Comparison of ENCODE assay signal across 9 cellular contexts in genomic region chr12:6494968-6495367, GRCh38. TPM values are rescaled to one million over a fixed set of nuclear protein-coding genes. Genes with fewer than 3 reads are reported as not detected.
DNase-seq lines count a peak whose midpoint lies in the region; ATAC-seq and TF ChIP-seq lines count a peak whose summit lies in the region.
"Had no signal": no experiment of that assay in that cellular context is flagged by ENCODE, and none has a peak within 500 bp of the region (broad histone marks: within the 10 kb centered on the region; RNA-seq: fewer than 3 reads in every experiment).

No MANE protein-coding gene starts in this region.

- peak overlapping the region; percentile 94; the same call in 1 of the 2 replicates for H3K27ac ChIP-seq in SK-N-MC

- H3K4me3 ChIP-seq in SK-N-MC, result peak overlapping the region; percentile 98
- peak overlapping the region; percentile 95 for H3K4me3 ChIP-seq in fibroblast of mammary gland (ENCODE audit: control insufficient read depth, low read depth, low read length)

- H3K9me3 Mint-ChIP-seq in activated T-cell treated with anti-CD3 and anti-CD28 coated beads, Interleukin-2, amount 50 U/mL, for 72 hours, result no peaks in the 10 kb centered on the region
- no peaks in the 10 kb centered on the region for H3K9me3 Mint-ChIP-seq in stimulated activated naive CD8-positive, alpha-beta T cell treated with anti-CD3 and anti-CD28 coated beads, Interleukin-15, amount 100 ng/mL, for 72 hours

- DNase-seq in activated T-cell treated with anti-CD3 and anti-CD28 coated beads, Interleukin-2, amount 50 U/mL, for 72 hours, result no peak
- no peak for DNase-seq in activated T-cell treated with anti-CD3 and anti-CD28 coated beads, Interleukin-2, amount 50 U/mL, for 1 hour
- DNase-seq in SK-N-MC (ENCODE audit: low read depth, low spot score) (no peak), fibroblast of mammary gland (ENCODE audit: low read depth) (peak; percentile 41), NOMO-1 treated with DMSO at 0.1 percent for 48 hours (lab: John Stamatoyannopoulos, UW; ENCODE audit: unreplicated experiment) (no peak), NCI-H1105 treated with DMSO at 0.1 percent for 48 hours (lab: John Stamatoyannopoulos, UW) (no peak), islet precursor cell (no peak)
- DNase-seq in stimulated activated naive CD8-positive, alpha-beta T cell treated with anti-CD3 and anti-CD28 coated beads, Interleukin-15, amount 100 ng/mL, for 72 hours, result no peak
- DNase-seq: COR-L47 had no signal

- H3K27ac Mint-ChIP-seq in activated T-cell treated with anti-CD3 and anti-CD28 coated beads, Interleukin-2, amount 50 U/mL, for 72 hours, result peak overlapping the region; percentile 96
- peak overlapping the region in 1 of 2 donors; percentile 95 for H3K27ac Mint-ChIP-seq in stimulated activated naive CD8-positive, alpha-beta T cell treated with anti-CD3 and anti-CD28 coated beads, Interleukin-15, amount 100 ng/mL, for 72 hours

- H3K27me3 Mint-ChIP-seq in activated T-cell treated with anti-CD3 and anti-CD28 coated beads, Interleukin-2, amount 50 U/mL, for 72 hours (ENCODE audit: low read depth), result no peaks in the 10 kb centered on the region
- no peaks in the 10 kb centered on the region for H3K27me3 Mint-ChIP-seq in stimulated activated naive CD8-positive, alpha-beta T cell treated with anti-CD3 and anti-CD28 coated beads, Interleukin-15, amount 100 ng/mL, for 72 hours

- H3K4me1 Mint-ChIP-seq in activated T-cell treated with anti-CD3 and anti-CD28 coated beads, Interleukin-2, amount 50 U/mL, for 72 hours (ENCODE audit: low read depth), result peaks cover 58% of the 10 kb centered on the region
- peaks cover 33% of the 10 kb centered on the region for H3K4me1 Mint-ChIP-seq in stimulated activated naive CD8-positive, alpha-beta T cell treated with anti-CD3 and anti-CD28 coated beads, Interleukin-15, amount 100 ng/mL, for 72 hours

- H3K36me3 ChIP-seq in SK-N-MC (ENCODE audit: insufficient read depth, low read length), result peaks cover 53% of the 10 kb centered on the region

- H3K4me3 Mint-ChIP-seq in activated T-cell treated with anti-CD3 and anti-CD28 coated beads, Interleukin-2, amount 50 U/mL, for 72 hours, result peak overlapping the region; percentile 94 to 100
- peak overlapping the region; percentile 91 to 97 for H3K4me3 Mint-ChIP-seq in stimulated activated naive CD8-positive, alpha-beta T cell treated with anti-CD3 and anti-CD28 coated beads, Interleukin-15, amount 100 ng/mL, for 72 hours

- H3K36me3 Mint-ChIP-seq in activated T-cell treated with anti-CD3 and anti-CD28 coated beads, Interleukin-2, amount 50 U/mL, for 72 hours (ENCODE audit: insufficient read depth in 2 of 2), result peaks cover 9 to 26% of the 10 kb centered on the region in 2 donors

- H3K9me3 ChIP-seq in SK-N-MC (ENCODE audit: low read depth, low read length), result no peaks in the 10 kb centered on the region

- peak overlapping the region; percentile 82 for H3K9ac ChIP-seq in SK-N-MC (ENCODE audit: insufficient read length)

- no peak for TF ChIP-seq CTCF in fibroblast of mammary gland (conservative IDR thresholded peaks at IDR 0.05; ENCODE audit: control insufficient read depth, insufficient read depth, low read depth, low read length)

- ATAC-seq in activated T-cell treated with anti-CD3 and anti-CD28 coated beads, Interleukin-2, amount 50 U/mL, for 72 hours (replicated peaks in 1 of 2), result no peak
- no peak for ATAC-seq in stimulated activated naive CD8-positive, alpha-beta T cell treated with anti-CD3 and anti-CD28 coated beads, Interleukin-15, amount 100 ng/mL, for 72 hours

RNA-seq across cellular contexts. Expression of gene NCAPD2, which starts 1.1 kb away (rescaled TPM):
- total RNA-seq in activated T-cell treated with anti-CD3 and anti-CD28 coated beads, Interleukin-2, amount 50 U/mL, for 72 hours, result 100 to 1,000 TPM; 156 to 168 TPM

RNA-seq across cellular contexts. Expression of gene MRPL51, which starts 1.9 kb away (rescaled TPM):
- total RNA-seq in activated T-cell treated with anti-CD3 and anti-CD28 coated beads, Interleukin-2, amount 50 U/mL, for 72 hours, result 100 to 1,000 TPM; 170 to 179 TPM

RNA-seq across cellular contexts. Expression of gene VAMP1, which starts 24.5 kb away (rescaled TPM):
- total RNA-seq in activated T-cell treated with anti-CD3 and anti-CD28 coated beads, Interleukin-2, amount 50 U/mL, for 72 hours, result 10 to 100 TPM; 51.2 to 53.1 TPM

RNA-seq across cellular contexts. Expression of gene GAPDH, which starts 39.3 kb away (rescaled TPM):
- 1,000 to 10,000 TPM; 4,101 to 4,234 TPM for total RNA-seq in activated T-cell treated with anti-CD3 and anti-CD28 coated beads, Interleukin-2, amount 50 U/mL, for 72 hours

RNA-seq across cellular contexts. Expression of gene TAPBPL, which starts 43.1 kb away (rescaled TPM):
- 10 to 100 TPM; 26.0 to 29.6 TPM for total RNA-seq in activated T-cell treated with anti-CD3 and anti-CD28 coated beads, Interleukin-2, amount 50 U/mL, for 72 hours
